ENCODE assay signal across 9 cellular contexts in genomic region chr2:108805032-108805431, GRCh38.
"Had no signal": no experiment of that assay in that cellular context is flagged by ENCODE, and none has a peak within 500 bp of the region (broad histone marks: within the 10 kb centered on the region; RNA-seq: fewer than 3 reads in every experiment).

No MANE protein-coding gene starts in this region.

- H3K27ac ChIP-seq: GM23248 had no signal

- FAIRE-seq: H1 had no signal

- DNase-seq: GM23248, GOT3, H7, H9, HCEC 1CT, HFFc6 had no signal

- ATAC-seq: GM23338, HCT116 had no signal
